In the genomic region with DNA sequence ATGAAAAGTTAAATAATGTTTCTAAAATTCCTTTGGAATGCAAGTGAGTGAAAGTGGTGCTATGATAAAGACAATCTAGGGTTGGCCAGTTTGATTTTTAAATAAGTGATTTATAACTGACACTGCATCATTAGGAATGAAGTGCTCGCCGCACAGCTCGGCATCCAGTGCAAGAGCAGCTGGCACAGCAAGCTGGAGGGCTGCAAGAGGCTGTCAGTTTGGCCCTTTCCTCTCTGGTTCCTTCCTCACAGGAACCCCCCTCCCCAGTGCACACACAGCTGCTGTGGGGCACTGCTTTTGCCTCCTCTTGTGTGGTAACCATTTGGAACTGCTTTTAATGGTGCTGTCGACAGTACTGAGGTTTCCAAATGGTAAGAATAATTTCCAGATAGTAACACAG, we compare ENCODE assay signal across 12 cellular contexts. TPM values are rescaled to one million over a fixed set of nuclear protein-coding genes. Genes with fewer than 3 reads are reported as not detected.
DNase-seq lines count a peak whose midpoint lies in the region; ATAC-seq and TF ChIP-seq lines count a peak whose summit lies in the region.
"Had no signal": no experiment of that assay in that cellular context is flagged by ENCODE, and none has a peak within 500 bp of the region (broad histone marks: within the 10 kb centered on the region; RNA-seq: fewer than 3 reads in every experiment).

No MANE protein-coding gene starts in this region.

- H3K9me3 ChIP-seq in Karpas-422 (ENCODE audit: low read length) (no peaks in the 10 kb centered on the region), SJSA1 (replicated peaks) (no peaks in the 10 kb centered on the region), neural progenitor cell (ENCODE audit: low read depth) (no peaks in the 10 kb centered on the region), left ventricle myocardium inferior (replicated peaks) (no peaks in the 10 kb centered on the region)

- DNase-seq in DMS79 treated with DMSO at 0.1 percent for 48 hours (lab: John Stamatoyannopoulos, UW) (peak; percentile 27), Karpas-422 (no peak), SJSA1 (ENCODE audit: low read depth in 1 of 2, low spot score in 2 of 2) (no peak), neural progenitor cell (ENCODE audit: low spot score) (no peak), GM19238 (ENCODE audit: insufficient read length, low spot score) (no peak), left ventricle myocardium inferior (no peak)
- no peak for DNase-seq in activated CD8-positive, alpha-beta memory T cell treated with anti-CD3 and anti-CD28 coated beads for 24 hours
- DNase-seq: brain microvascular endothelial cell, substantia nigra had no signal

- no peak overlapping the region for H2AFZ ChIP-seq in Karpas-422 (ENCODE audit: low read length)
- no peak overlapping the region for H2AFZ ChIP-seq in neural progenitor cell (replicated peaks)

- H3K27me3 ChIP-seq in Karpas-422 (ENCODE audit: low read length) (no peaks in the 10 kb centered on the region), SJSA1 (replicated peaks) (no peaks in the 10 kb centered on the region), neural progenitor cell (no peaks in the 10 kb centered on the region), left ventricle myocardium inferior (ENCODE audit: low read depth) (no peaks in the 10 kb centered on the region)
- H3K27me3 ChIP-seq: brain microvascular endothelial cell had no signal

- H3K79me2 ChIP-seq in Karpas-422 (ENCODE audit: low read length): no peaks in the 10 kb centered on the region
- no peaks in the 10 kb centered on the region for H3K79me2 ChIP-seq in neural progenitor cell (ENCODE audit: low read depth)

- no peaks in the 10 kb centered on the region for H3K9me2 ChIP-seq in Karpas-422 (replicated peaks; ENCODE audit: insufficient read depth, low read length)

- H3K4me3 ChIP-seq in Karpas-422 (ENCODE audit: low read length) (no peak overlapping the region), SJSA1 (no peak overlapping the region), neural progenitor cell (no peak overlapping the region), left ventricle myocardium inferior (no peak overlapping the region)

- H3K4me2 ChIP-seq in Karpas-422 (ENCODE audit: low read depth, low read length, poor library complexity, severe bottlenecking) (peak overlapping the region; percentile 8), neural progenitor cell (no peak overlapping the region)

- no peaks in the 10 kb centered on the region for H3K9me3 Mint-ChIP-seq in neural progenitor cell
- H3K9me3 Mint-ChIP-seq: activated T-helper 1 cell treated with anti-CD3 and anti-CD28 coated beads, Interleukin-12 subunit alpha, Interleukin-12 subunit beta, Interleukin-2, Interleukin-4 antibody, amounts not matched to agents 30 ng/mL and 10 ng/mL and 1 ng/mL, durations not matched to agents 14 hours and 24 hours and 36 hours; WTC11 had no signal

- peaks cover 11% of the 10 kb centered on the region for H3F3A ChIP-seq in neural progenitor cell (ENCODE audit: low read depth)

- no peaks in the 10 kb centered on the region for H3K36me3 ChIP-seq in Karpas-422 (ENCODE audit: insufficient read depth, low read length)
- H3K36me3 ChIP-seq in SJSA1: no peaks in the 10 kb centered on the region
- no peaks in the 10 kb centered on the region for H3K36me3 ChIP-seq in neural progenitor cell
- no peaks in the 10 kb centered on the region for H3K36me3 ChIP-seq in left ventricle myocardium inferior
- H3K36me3 ChIP-seq: brain microvascular endothelial cell had no signal

- no peak for TF ChIP-seq CTCF in neural progenitor cell (IDR thresholded peaks at IDR 0.05)
- TF ChIP-seq CTCF in left ventricle myocardium inferior (IDR thresholded peaks at IDR 0.05; ENCODE audit: borderline replicate concordance): no peak

- ATAC-seq in HG02610 (IDR thresholded peaks at IDR 0.05; ENCODE audit: unreplicated experiment): no peak

- H3K9ac ChIP-seq in Karpas-422 (ENCODE audit: low read length) (no peak overlapping the region), neural progenitor cell (no peak overlapping the region)

- peaks cover 43% of the 10 kb centered on the region for H3K4me1 Mint-ChIP-seq in neural progenitor cell

- peak overlapping the region; percentile 40 for H3K27ac Mint-ChIP-seq in neural progenitor cell
- H3K27ac Mint-ChIP-seq: activated T-helper 1 cell treated with anti-CD3 and anti-CD28 coated beads, Interleukin-12 subunit alpha, Interleukin-12 subunit beta, Interleukin-2, Interleukin-4 antibody, amounts not matched to agents 30 ng/mL and 10 ng/mL and 1 ng/mL, durations not matched to agents 14 hours and 24 hours and 36 hours; WTC11 had no signal

- peaks cover 71% of the 10 kb centered on the region for H3K4me1 ChIP-seq in Karpas-422 (ENCODE audit: low read length)
- H3K4me1 ChIP-seq in SJSA1 (replicated peaks): peaks cover 40% of the 10 kb centered on the region
- H3K4me1 ChIP-seq in neural progenitor cell: peaks cover 15% of the 10 kb centered on the region
- H3K4me1 ChIP-seq in left ventricle myocardium inferior: peaks cover 8% of the 10 kb centered on the region

- no peaks in the 10 kb centered on the region for H4K20me1 ChIP-seq in Karpas-422 (ENCODE audit: insufficient read depth, low read depth, low read length)
- H4K20me1 ChIP-seq in neural progenitor cell (ENCODE audit: low read depth): no peaks in the 10 kb centered on the region

- intact Hi-C loops in left ventricle myocardium inferior (cut with micrococcal nuclease): no loop called here

- no peaks in the 10 kb centered on the region for H3K36me3 Mint-ChIP-seq in neural progenitor cell
- H3K36me3 Mint-ChIP-seq: WTC11 had no signal

- H3K27me3 Mint-ChIP-seq in neural progenitor cell (ENCODE audit: insufficient read depth, low read depth): peaks cover 6% of the 10 kb centered on the region

- H3K27ac ChIP-seq in Karpas-422 (ENCODE audit: low read length) (no peak overlapping the region), SJSA1 (peak overlapping the region; percentile 93; the same call in 1 of the 2 replicates), neural progenitor cell (no peak overlapping the region), left ventricle myocardium inferior (replicated peaks) (no peak overlapping the region)

- H3K4me3 Mint-ChIP-seq in neural progenitor cell: no peak overlapping the region
- H3K4me3 Mint-ChIP-seq: activated T-helper 1 cell treated with anti-CD3 and anti-CD28 coated beads, Interleukin-12 subunit alpha, Interleukin-12 subunit beta, Interleukin-2, Interleukin-4 antibody, amounts not matched to agents 30 ng/mL and 10 ng/mL and 1 ng/mL, durations not matched to agents 14 hours and 24 hours and 36 hours; WTC11 had no signal

RNA-seq across cellular contexts. Expression of a gene that starts 10.4 kb away (rescaled TPM):
- 9.9 and 12.6 TPM in 2 replicates for total RNA-seq in Karpas-422 (2014; rRNA removed; shearing (Covaris generic); ENCODE audit: low replicate concordance)
- 49.5 and 50.4 TPM in 2 replicates for total RNA-seq in SJSA1 (2014; rRNA removed; shearing (Covaris generic))
- total RNA-seq in neural progenitor cell (ENCODE audit: low replicate concordance) (11.7 and 12.4 TPM in 2 replicates), left ventricle myocardium inferior (23.5 TPM)
